In genomic region chr19:8389891-8390616, GRCh38 we compare ENCODE assay signal across 8 cellular contexts.
DNase-seq lines count a peak whose midpoint lies in the region; ATAC-seq and FAIRE-seq lines count a peak whose summit lies in the region.

Gene RAB11B, plus strand, starts transcription at chr19:8390360. Its CDS starts 57 bp downstream, at chr19:8390417.

- H3K27ac Mint-ChIP-seq in effector memory CD8-positive, alpha-beta T cell: peak within 1 kb of the TSS; percentile 86 to 94

- H3K4me3 Mint-ChIP-seq in effector memory CD8-positive, alpha-beta T cell: peak within 1 kb of the TSS; percentile 90 to 91

- H3K27me3 Mint-ChIP-seq in effector memory CD8-positive, alpha-beta T cell: no peaks in the 10 kb centered on the region

- peak; percentile 98 for FAIRE-seq in HTR-8/SVneo (lab: Jason Lieb, UNC)

- peak; percentile 86 for ATAC-seq in GM21367 (IDR thresholded peaks at IDR 0.05; ENCODE audit: unreplicated experiment)
- peak; percentile 88 for ATAC-seq in effector memory CD8-positive, alpha-beta T cell (replicated peaks)

- H3K9me3 Mint-ChIP-seq in effector memory CD8-positive, alpha-beta T cell: no peaks in the 10 kb centered on the region

- peaks cover 23% of the 10 kb centered on the region for H3K36me3 Mint-ChIP-seq in effector memory CD8-positive, alpha-beta T cell (ENCODE audit: insufficient read depth)

- peaks cover 17 to 28% of the 10 kb centered on the region in 2 donors for H3K4me1 Mint-ChIP-seq in effector memory CD8-positive, alpha-beta T cell (ENCODE audit: low read depth in 2 of 2)

- DNase-seq in COLO829 (ENCODE audit: low spot score) (peak; percentile 98), HTR-8/SVneo (ENCODE audit: insufficient read length, low spot score) (peak; percentile 100), NOMO-1 treated with dmso at 0.1 percent for 144 hours (lab: John Stamatoyannopoulos, UW; ENCODE audit: unreplicated experiment) (peak; percentile 99), medulla oblongata (ENCODE audit: extremely low spot score) (peak; percentile 100)
- peak; percentile 84 to 96 (median 87) for DNase-seq in activated CD8-positive, alpha-beta memory T cell treated with anti-CD3 and anti-CD28 coated beads for 48 hours (ENCODE audit: low read depth in 2 of 3, low spot score in 2 of 3)
- peak; percentile 97 to 98 (median 98) for DNase-seq in effector memory CD8-positive, alpha-beta T cell
- DNase-seq in stimulated activated CD8-positive, alpha-beta memory T cell treated with anti-CD3 and anti-CD28 coated beads, Interleukin-12 subunit alpha, Interleukin-12 subunit beta, amount 100 ng/mL, for 1 hour (ENCODE audit: low read depth): peak; percentile 93

Comparison
In these comparisons a context has a peak if more than half of its experiments do, and no peak if none do; other contexts are left out.
1. Peak in every context shown above with its lines: DNase-seq and ATAC-seq.